In genomic region chr19:45508931-45509691, GRCh38 we compare ENCODE assay signal across 8 cellular contexts. TPM values are rescaled to one million over a fixed set of nuclear protein-coding genes. Genes with fewer than 3 reads are reported as not detected.
DNase-seq lines count a peak whose midpoint lies in the region; ATAC-seq and TF ChIP-seq lines count a peak whose summit lies in the region.

No MANE protein-coding gene starts in this region.

- 0 to 3% (median 1%) methylated on average over 17 to 26 of the region's 26 CpGs for WGBS in adrenal gland, 4 donors
- 1% methylated on average over 26 of the region's 26 CpGs for WGBS in right cardiac atrium

- TF ChIP-seq POLR2A in adrenal gland (IDR thresholded peaks at IDR 0.05): no peak

- no peaks in the 10 kb centered on the region for H3K27me3 ChIP-seq in adrenal gland
- no peaks in the 10 kb centered on the region for H3K27me3 ChIP-seq in right cardiac atrium (ENCODE audit: control insufficient read depth, insufficient read depth)
- H3K27me3 ChIP-seq in rectal smooth muscle tissue (ENCODE audit: control insufficient read depth, insufficient read depth, low read length): no peaks in the 10 kb centered on the region

- intact Hi-C loops in adrenal gland (cut with DNase I) (no loop called here), right cardiac atrium (cut with DNase I) (no loop called here)

- TF ChIP-seq CTCF in AG09309 (IDR thresholded peaks at IDR 0.05; ENCODE audit: control insufficient read depth, insufficient read depth, low read depth, low read length, missing control alignments) (no peak), GM13977 (IDR thresholded peaks at IDR 0.05; ENCODE audit: extremely low read depth, insufficient read depth, missing control alignments) (no peak), adrenal gland (IDR thresholded peaks at IDR 0.05) (peak in 3 of 6 experiments; percentile 27 to 43 (median 29))

- H3K9ac ChIP-seq in rectal smooth muscle tissue (ENCODE audit: low read length): peak overlapping the region; percentile 92

- H3K9me3 ChIP-seq in adrenal gland (replicated peaks in 1 of 3) (no peaks in the 10 kb centered on the region), right cardiac atrium (ENCODE audit: control insufficient read depth, low read length) (no peaks in the 10 kb centered on the region)

- H3K4me3 ChIP-seq in AG09309 (ENCODE audit: control insufficient read depth, low read depth, low read length) (peak overlapping the region; percentile 96), adrenal gland (peak overlapping the region in 3 of 4 donors; percentile 15 to 98 (median 68)), right cardiac atrium (ENCODE audit: low read length) (peak overlapping the region; percentile 98), rectal smooth muscle tissue (ENCODE audit: low read length) (peak overlapping the region; percentile 99)

- peak overlapping the region; percentile 46 to 95 (median 85) for H3K27ac ChIP-seq in adrenal gland
- H3K27ac ChIP-seq in right cardiac atrium (ENCODE audit: low read length): peak overlapping the region; percentile 97
- H3K27ac ChIP-seq in rectal smooth muscle tissue (ENCODE audit: low read depth, low read length): peak overlapping the region; percentile 98

- no peaks in the 10 kb centered on the region for H3K36me3 ChIP-seq in adrenal gland (replicated peaks in 1 of 2)
- H3K36me3 ChIP-seq in rectal smooth muscle tissue (ENCODE audit: control insufficient read depth, insufficient read depth, low read length): no peaks in the 10 kb centered on the region

- in situ Hi-C loops in GM13977 (cut with MboI; ENCODE audit: low pct_unique_long_range_greater_than_20kb, low sequenced_read_pairs, unreplicated experiment): no loop called here

- H3K4me1 ChIP-seq in adrenal gland (replicated peaks in 1 of 2): peaks cover 19 to 45% of the 10 kb centered on the region in 2 donors
- H3K4me1 ChIP-seq in right cardiac atrium (ENCODE audit: control insufficient read depth, insufficient read depth, low read length): peaks cover 11% of the 10 kb centered on the region
- H3K4me1 ChIP-seq in rectal smooth muscle tissue (ENCODE audit: control insufficient read depth, insufficient read depth, low read length): peaks cover 7% of the 10 kb centered on the region

- peak; percentile 53 to 74 for ATAC-seq in right cardiac atrium
- no peak for ATAC-seq in HG02798 (IDR thresholded peaks at IDR 0.05; ENCODE audit: poor library complexity, unreplicated experiment)

- DNase-seq in AG09309 (ENCODE audit: low read depth) (no peak), GM13977 (ENCODE audit: low spot score) (peak; percentile 90), NCI-H69 (lab: John Stamatoyannopoulos, UW) (peak; percentile 71), adrenal gland (peak; percentile 72 to 87 (median 74)), right cardiac atrium (peak; percentile 83 to 92 (median 91)), NCI-H1436 treated with DMSO at 0.1 percent for 48 hours (lab: John Stamatoyannopoulos, UW) (no peak)

RNA-seq across cellular contexts. Expression of gene VASP, which starts 1.8 kb away (rescaled TPM):
- total RNA-seq in adrenal gland (100 to 1,000 TPM in 2 of 8 donors, 10 to 100 TPM in 6; 41.4 to 118 (median 68.8) TPM), right cardiac atrium (10 to 100 TPM; 44.1 to 85.4 (median 47.4) TPM)
- polyA plus RNA-seq in adrenal gland (10 to 100 TPM; 30.2 to 96.2 (median 62.9) TPM), right cardiac atrium (42.2 TPM)

RNA-seq across cellular contexts. Expression of gene PPM1N, which starts 10.9 kb away (rescaled TPM):
- total RNA-seq in adrenal gland (1 to 10 TPM in 6 of 8 donors, not detected in 2; 1.2 to 2.5 (median 1.7) TPM), right cardiac atrium (under 1 TPM in 2 of 4 donors, not detected in 2; 0.24 to 0.96 TPM)
- polyA plus RNA-seq in adrenal gland (1 to 10 TPM in 2 of 3 donors, under 1 TPM in 1; 0.99 to 3.7 (median 1.7) TPM), right cardiac atrium (0.91 TPM)

RNA-seq across cellular contexts. Expression of gene RTN2, which starts 12.3 kb away (rescaled TPM):
- total RNA-seq in adrenal gland: 10 to 100 TPM in 7 of 8 donors, 1 to 10 TPM in 1; 8.6 to 65.8 (median 20.7) TPM
- polyA plus RNA-seq in adrenal gland: 10 to 100 TPM in 1 of 3 donors, 1 to 10 TPM in 2; 4.8 to 11.8 (median 7.4) TPM
- total RNA-seq in right cardiac atrium: 10 to 100 TPM; 18.7 to 26.4 (median 20.4) TPM
- 20.2 TPM for polyA plus RNA-seq in right cardiac atrium

RNA-seq across cellular contexts. Expression of gene FOSB, which starts 41.3 kb away (rescaled TPM):
- 10 to 100 TPM in 1 of 8 donors, 1 to 10 TPM in 7; 1.0 to 21.7 (median 2.8) TPM for total RNA-seq in adrenal gland
- polyA plus RNA-seq in adrenal gland: 10 to 100 TPM in 1 of 3 donors, 1 to 10 TPM in 1, under 1 TPM in 1; 0.95 to 11.1 (median 4.3) TPM
- total RNA-seq in right cardiac atrium: 10 to 100 TPM in 1 of 4 donors, 1 to 10 TPM in 3; 1.6 to 16.3 (median 6.1) TPM
- polyA plus RNA-seq in right cardiac atrium: 57.8 TPM

Comparison
In these comparisons a context has a peak if more than half of its experiments do, and no peak if none do; other contexts are left out.
1. DNase-seq: peak in GM13977 (single experiment), NCI-H69 (single experiment), adrenal gland (7 of 7) and right cardiac atrium (3 of 3); none in AG09309 (single experiment) and NCI-H1436 treated with DMSO at 0.1 percent for 48 hours (single experiment).
2. Peak in every context shown above with its lines, with median percentiles within 50 percentile points of each other: H3K4me3 ChIP-seq and H3K27ac ChIP-seq.